1 cellular context compared by ENCODE assay signal in genomic region chr11:66964495-66964894, GRCh38.
TF ChIP-seq lines count a peak whose summit lies in the region.

No MANE protein-coding gene starts in this region.

TF ChIP-seq in HepG2, 621 proteins besides CTCF, POLR2A, EP300 and RAD21:
- no peak for TF ChIP-seq XRCC5 (optimal IDR thresholded peaks at IDR 0.05; ENCODE audit: low read length)
- TF ChIP-seq CREBL2 (CRISPR knock-in tag; IDR thresholded peaks at IDR 0.05; ENCODE audit: borderline replicate concordance): no peak
- no peak for TF ChIP-seq BRCA1 (CRISPR knock-in tag; IDR thresholded peaks at IDR 0.05)
- no peak for TF ChIP-seq NCOA5 (CRISPR knock-in tag; IDR thresholded peaks at IDR 0.05)
- no peak for TF ChIP-seq ZNF598 (CRISPR knock-in tag; IDR thresholded peaks at IDR 0.05; ENCODE audit: borderline replicate concordance)
- no peak for TF ChIP-seq ZNF274 (CRISPR knock-in tag; IDR thresholded peaks at IDR 0.05)
- TF ChIP-seq ZNF121 (CRISPR knock-in tag; IDR thresholded peaks at IDR 0.05): peak; percentile 43; the same call in 1 of the 2 replicates
